1 cellular context compared by ENCODE assay signal in genomic region chr6:20291764-20292227, GRCh38.
TF ChIP-seq lines count a peak whose summit lies in the region.

No MANE protein-coding gene starts in this region.

TF ChIP-seq in K562, 482 proteins besides CTCF, POLR2A, EP300 and RAD21 (continued from another document and continues in another):
- TF ChIP-seq HBP1 (CRISPR knock-in tag; IDR thresholded peaks at IDR 0.05) (no peak), HDAC1 (IDR thresholded peaks at IDR 0.05) (no peak), KDM2B (CRISPR knock-in tag; IDR thresholded peaks at IDR 0.05) (no peak), GATA2 (CRISPR knock-in tag; IDR thresholded peaks at IDR 0.05) (no peak), PBX2 (CRISPR knock-in tag; IDR thresholded peaks at IDR 0.05; ENCODE audit: low read depth) (no peak), PBX2 (tag; conservative IDR thresholded peaks at IDR 0.05; ENCODE audit: low read depth) (no peak), GABPB1 (CRISPR knock-in tag; IDR thresholded peaks at IDR 0.05) (no peak), SMAD2 (IDR thresholded peaks at IDR 0.05; ENCODE audit: low read depth, low read length) (no peak), ARID1B (IDR thresholded peaks at IDR 0.05) (no peak; the same call in 1 of the 2 replicates), PHF20 (IDR thresholded peaks at IDR 0.05; ENCODE audit: partially characterized antibody) (no peak), ZNF24 (IDR thresholded peaks at IDR 0.05) (peak; percentile 39; the same call in 1 of the 2 replicates), GABPA (tag; conservative IDR thresholded peaks at IDR 0.05; ENCODE audit: low read depth) (peak; percentile 56), MEIS2 (IDR thresholded peaks at IDR 0.05; ENCODE audit: partially characterized antibody) (no peak), TEAD4 (IDR thresholded peaks at IDR 0.05; ENCODE audit: low read length) (peak; percentile 54; the same call in 1 of the 2 replicates), TEAD4 (CRISPR knock-in tag; IDR thresholded peaks at IDR 0.05; ENCODE audit: borderline replicate concordance) (no peak), ZBTB34 (CRISPR knock-in tag; IDR thresholded peaks at IDR 0.05) (no peak), NFE2 (IDR thresholded peaks at IDR 0.05; ENCODE audit: low read depth) (no peak; the same call in 1 of the 2 replicates), NFATC3 (IDR thresholded peaks at IDR 0.05) (peak; percentile 48; the same call in 1 of the 2 replicates), ZNF197 (CRISPR knock-in tag; IDR thresholded peaks at IDR 0.05; ENCODE audit: low read depth) (no peak), TCF3 (CRISPR knock-in tag; IDR thresholded peaks at IDR 0.05) (0 out of 2 replicates have a peak, but pooled peaks have one; percentile 13), KLF16 (IDR thresholded peaks at IDR 0.05) (0 out of 2 replicates have a peak, but pooled peaks have one; percentile 3), HMG20A (CRISPR knock-in tag; conservative IDR thresholded peaks at IDR 0.05) (no peak), RB1 (IDR thresholded peaks at IDR 0.05; ENCODE audit: low read depth) (peak; percentile 54), ZNF12 (CRISPR knock-in tag; IDR thresholded peaks at IDR 0.05) (no peak), PHF21A (IDR thresholded peaks at IDR 0.05; ENCODE audit: borderline replicate concordance, low read depth) (no peak), ID3 (CRISPR knock-in tag; IDR thresholded peaks at IDR 0.05) (no peak), ID3 (tag; IDR thresholded peaks at IDR 0.05) (no peak), ELK1 (CRISPR knock-in tag; IDR thresholded peaks at IDR 0.05) (no peak), ZC3H11A (IDR thresholded peaks at IDR 0.05; ENCODE audit: low read depth, low read length) (no peak), CEBPZ (IDR thresholded peaks at IDR 0.05; ENCODE audit: borderline replicate concordance, low read depth, low read length) (no peak), TSHZ1 (CRISPR knock-in tag; IDR thresholded peaks at IDR 0.05) (no peak), ARID3A (IDR thresholded peaks at IDR 0.05; ENCODE audit: borderline replicate concordance, low read depth, low read length) (peak; percentile 59; the same call in 1 of the 2 replicates), NKRF (IDR thresholded peaks at IDR 0.05; ENCODE audit: borderline replicate concordance) (no peak), DMBX1 (CRISPR knock-in tag; IDR thresholded peaks at IDR 0.05; ENCODE audit: borderline replicate concordance) (no peak), ZNF395 (CRISPR knock-in tag; IDR thresholded peaks at IDR 0.05) (no peak), LEF1 (IDR thresholded peaks at IDR 0.05) (peak; percentile 81; the same call in 1 of the 2 replicates), CTCFL (IDR thresholded peaks at IDR 0.05; ENCODE audit: borderline replicate concordance, insufficient read depth, low read depth, low read length, poor library complexity, severe bottlenecking) (no peak)
